ENCODE assay signal across 3 cellular contexts in the genomic region with DNA sequence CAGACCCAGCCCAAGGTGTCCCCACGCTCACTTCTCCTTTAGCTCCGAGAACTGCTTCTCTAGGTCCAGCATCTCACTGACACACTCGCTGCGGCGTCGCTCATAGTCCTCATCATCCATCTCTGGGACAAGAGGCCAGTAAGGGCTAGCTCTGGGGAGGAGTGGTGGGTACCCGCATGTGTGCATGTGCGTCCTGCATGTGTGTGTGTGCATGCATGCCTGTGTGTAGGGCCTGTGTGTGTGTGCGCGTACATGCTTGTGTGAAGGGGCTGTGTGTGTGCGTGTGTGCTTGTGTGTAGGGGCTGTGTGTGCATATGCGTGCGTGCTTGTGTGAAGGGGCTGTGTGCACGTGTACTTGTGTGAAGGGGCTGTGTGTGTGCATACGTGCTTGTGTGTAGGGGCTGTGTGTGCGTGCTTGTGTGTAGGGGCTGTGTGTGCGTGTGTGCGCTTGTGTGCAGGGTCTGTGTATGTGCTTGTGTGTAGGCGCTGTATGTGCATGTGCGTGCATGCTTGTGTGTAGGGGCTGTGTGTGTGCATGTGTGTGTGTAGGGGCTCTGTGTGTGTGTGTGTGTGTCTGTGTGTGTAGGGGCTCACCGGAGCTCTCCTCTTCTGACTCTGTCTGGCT.
TF ChIP-seq lines count a peak whose summit lies in the region.

No MANE protein-coding gene starts in this region.

TF ChIP-seq in SK-N-SH, 30 proteins besides CTCF, POLR2A, EP300 and RAD21 (continued from another document):
- TF ChIP-seq YY1 (IDR thresholded peaks at IDR 0.05; ENCODE audit: low read depth), result no peak

TF ChIP-seq in SK-N-SH treated with all-trans-retinoic acid at 6 μM for 48 hours, 23 proteins besides CTCF, POLR2A, EP300 and RAD21 (continued from another document):
- TF ChIP-seq, protein P1, sequence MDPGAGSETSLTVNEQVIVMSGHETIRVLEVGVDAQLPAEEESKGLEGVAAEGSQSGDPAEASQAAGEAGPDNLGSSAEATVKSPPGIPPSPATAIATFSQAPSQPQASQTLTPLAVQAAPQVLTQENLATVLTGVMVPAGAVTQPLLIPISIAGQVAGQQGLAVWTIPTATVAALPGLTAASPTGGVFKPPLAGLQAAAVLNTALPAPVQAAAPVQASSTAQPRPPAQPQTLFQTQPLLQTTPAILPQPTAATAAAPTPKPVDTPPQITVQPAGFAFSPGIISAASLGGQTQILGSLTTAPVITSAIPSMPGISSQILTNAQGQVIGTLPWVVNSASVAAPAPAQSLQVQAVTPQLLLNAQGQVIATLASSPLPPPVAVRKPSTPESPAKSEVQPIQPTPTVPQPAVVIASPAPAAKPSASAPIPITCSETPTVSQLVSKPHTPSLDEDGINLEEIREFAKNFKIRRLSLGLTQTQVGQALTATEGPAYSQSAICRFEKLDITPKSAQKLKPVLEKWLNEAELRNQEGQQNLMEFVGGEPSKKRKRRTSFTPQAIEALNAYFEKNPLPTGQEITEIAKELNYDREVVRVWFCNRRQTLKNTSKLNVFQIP (CRISPR knock-in tag; IDR thresholded peaks at IDR 0.05; ENCODE audit: borderline replicate concordance, low read depth), result no peak
- TF ChIP-seq ZNF8 (CRISPR knock-in tag; IDR thresholded peaks at IDR 0.05) (no peak), PPARA (CRISPR knock-in tag; IDR thresholded peaks at IDR 0.05; ENCODE audit: borderline replicate concordance) (no peak), ZFP3 (CRISPR knock-in tag; IDR thresholded peaks at IDR 0.05) (no peak), ZC3H10 (CRISPR knock-in tag; IDR thresholded peaks at IDR 0.05) (no peak), ESRRG (CRISPR knock-in tag; IDR thresholded peaks at IDR 0.05) (no peak), CSDC2 (CRISPR knock-in tag; IDR thresholded peaks at IDR 0.05) (no peak), TCF4 (CRISPR knock-in tag; IDR thresholded peaks at IDR 0.05; ENCODE audit: borderline replicate concordance) (no peak), GLIS3 (CRISPR knock-in tag; IDR thresholded peaks at IDR 0.05) (no peak), OSR1 (CRISPR knock-in tag; IDR thresholded peaks at IDR 0.05) (no peak)
- TF ChIP-seq, protein P2, sequence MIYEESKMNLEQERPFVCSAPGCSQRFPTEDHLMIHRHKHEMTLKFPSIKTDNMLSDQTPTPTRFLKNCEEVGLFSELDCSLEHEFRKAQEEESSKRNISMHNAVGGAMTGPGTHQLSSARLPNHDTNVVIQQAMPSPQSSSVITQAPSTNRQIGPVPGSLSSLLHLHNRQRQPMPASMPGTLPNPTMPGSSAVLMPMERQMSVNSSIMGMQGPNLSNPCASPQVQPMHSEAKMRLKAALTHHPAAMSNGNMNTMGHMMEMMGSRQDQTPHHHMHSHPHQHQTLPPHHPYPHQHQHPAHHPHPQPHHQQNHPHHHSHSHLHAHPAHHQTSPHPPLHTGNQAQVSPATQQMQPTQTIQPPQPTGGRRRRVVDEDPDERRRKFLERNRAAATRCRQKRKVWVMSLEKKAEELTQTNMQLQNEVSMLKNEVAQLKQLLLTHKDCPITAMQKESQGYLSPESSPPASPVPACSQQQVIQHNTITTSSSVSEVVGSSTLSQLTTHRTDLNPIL (CRISPR knock-in tag; IDR thresholded peaks at IDR 0.05; ENCODE audit: low read depth), result no peak
- TF ChIP-seq, protein P3, sequence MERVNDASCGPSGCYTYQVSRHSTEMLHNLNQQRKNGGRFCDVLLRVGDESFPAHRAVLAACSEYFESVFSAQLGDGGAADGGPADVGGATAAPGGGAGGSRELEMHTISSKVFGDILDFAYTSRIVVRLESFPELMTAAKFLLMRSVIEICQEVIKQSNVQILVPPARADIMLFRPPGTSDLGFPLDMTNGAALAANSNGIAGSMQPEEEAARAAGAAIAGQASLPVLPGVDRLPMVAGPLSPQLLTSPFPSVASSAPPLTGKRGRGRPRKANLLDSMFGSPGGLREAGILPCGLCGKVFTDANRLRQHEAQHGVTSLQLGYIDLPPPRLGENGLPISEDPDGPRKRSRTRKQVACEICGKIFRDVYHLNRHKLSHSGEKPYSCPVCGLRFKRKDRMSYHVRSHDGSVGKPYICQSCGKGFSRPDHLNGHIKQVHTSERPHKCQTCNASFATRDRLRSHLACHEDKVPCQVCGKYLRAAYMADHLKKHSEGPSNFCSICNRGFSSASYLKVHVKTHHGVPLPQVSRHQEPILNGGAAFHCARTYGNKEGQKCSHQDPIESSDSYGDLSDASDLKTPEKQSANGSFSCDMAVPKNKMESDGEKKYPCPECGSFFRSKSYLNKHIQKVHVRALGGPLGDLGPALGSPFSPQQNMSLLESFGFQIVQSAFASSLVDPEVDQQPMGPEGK (CRISPR knock-in tag; IDR thresholded peaks at IDR 0.05; ENCODE audit: borderline replicate concordance), result no peak

TF ChIP-seq in HEK293, 187 proteins besides CTCF, POLR2A, EP300 and RAD21 (continued from another document):
- TF ChIP-seq, protein P3 (tag by site-specific recombination; IDR thresholded peaks at IDR 0.05), result no peak
